Comparison of ENCODE assay signal across 5 cellular contexts in genomic region chr15:55074431-55074830, GRCh38.
"Had no signal": no experiment of that assay in that cellular context is flagged by ENCODE, and none has a peak within 500 bp of the region (broad histone marks: within the 10 kb centered on the region; RNA-seq: fewer than 3 reads in every experiment).

No MANE protein-coding gene starts in this region.

- DNase-seq: H9, HCEC 1CT, IMR-90 had no signal

- H3K4me3 Mint-ChIP-seq: GM23338, H9 had no signal

- ATAC-seq: GM23338, K562 had no signal

- H3K4me1 Mint-ChIP-seq: GM23338, H9 had no signal

- H3K27ac Mint-ChIP-seq: GM23338, H9 had no signal

- H3K4me3 ChIP-seq: GM23338, K562 had no signal
